ENCODE assay signal across 18 cellular contexts in the genomic region with DNA sequence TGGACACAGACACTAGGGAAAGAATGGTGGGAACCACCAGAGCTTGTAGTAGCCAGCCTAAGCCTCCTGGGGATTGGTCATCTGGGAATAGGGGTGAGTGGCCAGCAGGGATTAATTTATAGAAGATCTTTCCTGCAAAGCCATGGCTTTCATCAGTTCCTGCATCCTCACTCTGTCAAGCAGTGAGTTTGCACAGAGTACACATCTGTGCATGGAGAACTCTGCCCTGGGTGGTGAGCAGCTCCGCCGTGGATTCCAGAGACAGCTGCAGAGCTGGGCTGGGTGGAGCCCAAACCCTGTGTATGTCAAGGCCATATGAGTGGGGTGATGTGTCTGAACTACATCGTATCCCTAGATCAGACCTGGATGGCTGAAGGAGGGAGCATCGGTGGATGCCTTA.
"Had no signal": no experiment of that assay in that cellular context is flagged by ENCODE, and none has a peak within 500 bp of the region (broad histone marks: within the 10 kb centered on the region; RNA-seq: fewer than 3 reads in every experiment).

No MANE protein-coding gene starts in this region.

- H3K4me2 ChIP-seq: neural progenitor cell had no signal

- ATAC-seq: activated T-helper 17 cell treated with anti-CD3 and anti-CD28 coated beads, Interleukin-2, amount 50 U/mL, for 72 hours; gastrocnemius medialis; heart left ventricle; sciatic nerve had no signal

- H3K36me3 Mint-ChIP-seq: immature natural killer cell had no signal

- H3K4me1 Mint-ChIP-seq: activated T-helper 17 cell treated with anti-CD3 and anti-CD28 coated beads, Interleukin-2, amount 50 U/mL, for 72 hours; immature natural killer cell had no signal

- H2AFZ ChIP-seq: neural progenitor cell had no signal

- H3K9me3 Mint-ChIP-seq: activated T-helper 17 cell treated with anti-CD3 and anti-CD28 coated beads, Interleukin-2, amount 50 U/mL, for 72 hours; immature natural killer cell; neural progenitor cell; T-helper 2 cell treated with Interferon-gamma antibody and Interleukin-4, amounts not matched to agents 5 μg/mL and 100 μg/mL, for 36 hours had no signal

- H3K27me3 Mint-ChIP-seq: activated T-helper 17 cell treated with anti-CD3 and anti-CD28 coated beads, Interleukin-2, amount 50 U/mL, for 72 hours had no signal

- H3K9me3 ChIP-seq: esophagus squamous epithelium, gastrocnemius medialis, heart left ventricle, ovary, thoracic aorta had no signal

- H3K27ac ChIP-seq: cardiac muscle cell, esophagus squamous epithelium, gastrocnemius medialis, heart left ventricle, neural progenitor cell, thoracic aorta had no signal

- DNase-seq: activated CD4-positive, alpha-beta T cell treated with anti-CD3 and anti-CD28 coated beads, Interleukin-2, amount 50 U/mL, for 4 hours; activated CD4-positive, CD25-positive, alpha-beta regulatory T cell treated with anti-CD3 and anti-CD28 coated beads, Interleukin-2, amount 50 U/mL, for 72 hours; activated naive CD4-positive, alpha-beta T cell treated with Interleukin-2 at 50 U/mL for 16 hours; activated T-cell treated with anti-CD3 and anti-CD28 coated beads for 4 hours; esophagus squamous epithelium; gastrocnemius medialis; immature natural killer cell; stimulated activated CD4-positive, alpha-beta T cell treated with anti-CD3 and anti-CD28 coated beads, Interleukin-12 subunit alpha, Interleukin-12 subunit beta, amount 100 ng/mL, for 4 hours; stimulated activated CD4-positive, alpha-beta T cell treated with anti-CD3 and anti-CD28 coated beads, Interleukin-2, amount 100 ng/mL, for 24 hours; SW 1271 had no signal

- H3K4me3 ChIP-seq: cardiac muscle cell, esophagus squamous epithelium, gastrocnemius medialis, heart left ventricle, neural progenitor cell, ovary, thoracic aorta had no signal

- H3K36me3 ChIP-seq: cardiac muscle cell, esophagus squamous epithelium, gastrocnemius medialis, heart left ventricle, neural progenitor cell, ovary, thoracic aorta had no signal

- H3K9ac ChIP-seq: neural progenitor cell had no signal

- H3K27ac Mint-ChIP-seq: activated T-helper 17 cell treated with anti-CD3 and anti-CD28 coated beads, Interleukin-2, amount 50 U/mL, for 72 hours; immature natural killer cell; neural progenitor cell; T-helper 2 cell treated with Interferon-gamma antibody and Interleukin-4, amounts not matched to agents 5 μg/mL and 100 μg/mL, for 36 hours had no signal

- H3K4me3 Mint-ChIP-seq: activated T-helper 17 cell treated with anti-CD3 and anti-CD28 coated beads, Interleukin-2, amount 50 U/mL, for 72 hours; immature natural killer cell; neural progenitor cell; T-helper 2 cell treated with Interferon-gamma antibody and Interleukin-4, amounts not matched to agents 5 μg/mL and 100 μg/mL, for 36 hours had no signal

- H3K27me3 ChIP-seq: cardiac muscle cell, gastrocnemius medialis, heart left ventricle, neural progenitor cell, ovary had no signal
